Comparison of ENCODE assay signal across 25 cellular contexts in the genomic region with DNA sequence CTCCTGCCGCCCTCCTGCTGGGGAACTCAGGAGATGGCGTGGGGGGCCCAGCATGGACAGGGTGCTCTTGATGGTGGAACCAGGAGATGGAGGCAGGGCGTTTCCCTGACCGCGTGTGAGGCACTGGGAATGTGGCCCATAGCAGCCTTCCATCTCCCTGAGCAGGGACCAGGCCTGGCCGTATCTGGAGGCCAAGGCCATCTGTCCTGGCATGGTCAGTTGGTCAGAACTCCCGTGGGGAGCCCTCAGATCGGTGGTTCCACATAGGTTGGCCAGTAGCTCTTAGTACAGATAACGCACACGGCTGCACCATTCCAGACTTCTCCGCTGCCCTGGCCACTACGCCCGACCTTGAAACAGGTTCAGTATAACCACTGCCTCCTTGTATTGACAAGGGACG.
DNase-seq lines count a peak whose midpoint lies in the region; FAIRE-seq and TF ChIP-seq lines count a peak whose summit lies in the region.
"Had no signal": no experiment of that assay in that cellular context is flagged by ENCODE, and none has a peak within 500 bp of the region (broad histone marks: within the 10 kb centered on the region; RNA-seq: fewer than 3 reads in every experiment).

No MANE protein-coding gene starts in this region.

- POLR2A ChIA-PET in PC-9 (lab: Charles Lee; ENCODE audit: unreplicated experiment): no interaction called here

- H3K18ac ChIP-seq in mesenchymal stem cell (ENCODE audit: low read depth in 1 of 2, low read length in 2 of 2): no peak overlapping the region

- H2BK120ac ChIP-seq in mesenchymal stem cell (ENCODE audit: low read depth, low read length): no peak overlapping the region

- no peak for FAIRE-seq in kidney (lab: Jason Lieb, UNC)
- FAIRE-seq: A204.1, G401.6, GM12891, GM19239 had no signal

- H3K9me3 ChIP-seq in mesenchymal stem cell (ENCODE audit: control insufficient read depth, low read length): no peaks in the 10 kb centered on the region
- no peaks in the 10 kb centered on the region for H3K9me3 ChIP-seq in PC-9 (ENCODE audit: insufficient read depth, low read depth)
- no peaks in the 10 kb centered on the region for H3K9me3 ChIP-seq in kidney (ENCODE audit: control insufficient read depth in 1 of 2, low read length in 2 of 2)
- H3K9me3 ChIP-seq: BE2C, BLaER1 had no signal

- no peak overlapping the region for H2AK5ac ChIP-seq in mesenchymal stem cell (ENCODE audit: low read length, severe bottlenecking)

- no peak overlapping the region for H2BK5ac ChIP-seq in mesenchymal stem cell (ENCODE audit: low read depth, low read length, poor library complexity, severe bottlenecking)

- H3K4me1 ChIP-seq in mesenchymal stem cell (ENCODE audit: control insufficient read depth, insufficient read depth, low read depth, low read length) (no peaks in the 10 kb centered on the region), PC-9 (replicated peaks; ENCODE audit: insufficient read depth) (no peaks in the 10 kb centered on the region), kidney (ENCODE audit: control insufficient read depth in 1 of 2, insufficient read depth in 1 of 2, low read depth in 1 of 2, low read length in 2 of 2) (no peaks in the 10 kb centered on the region)
- H3K4me1 ChIP-seq: BE2C, BLaER1 had no signal

- no peaks in the 10 kb centered on the region for H3K79me2 ChIP-seq in PC-9 (ENCODE audit: low read depth)

- no peak overlapping the region for H2BK12ac ChIP-seq in mesenchymal stem cell (ENCODE audit: low read length in 2 of 2)

- H2AFZ ChIP-seq in mesenchymal stem cell (ENCODE audit: low read depth, low read length) (no peak overlapping the region), PC-9 (no peak overlapping the region)

- H3K9ac ChIP-seq in mesenchymal stem cell (ENCODE audit: low read length): no peak overlapping the region
- H3K9ac ChIP-seq in kidney (ENCODE audit: low read length in 2 of 2): no peak overlapping the region
- H3K9ac ChIP-seq: BLaER1 had no signal

- no peaks in the 10 kb centered on the region for H4K20me1 ChIP-seq in PC-9 (ENCODE audit: insufficient read depth)
- H4K20me1 ChIP-seq: BLaER1 had no signal

- H3K4ac ChIP-seq in mesenchymal stem cell (ENCODE audit: low read depth in 1 of 2, low read length in 2 of 2): no peak overlapping the region

- CTCF ChIA-PET in PC-9 (lab: Charles Lee): no interaction called here

- no TSS peak for BruUV-seq in PC-9 (replicated peaks; lab: Mats Ljungman, UMichigan)

- H3K4me2 ChIP-seq in mesenchymal stem cell (ENCODE audit: low read length, poor library complexity, severe bottlenecking) (no peak overlapping the region), PC-9 (no peak overlapping the region)
- H3K4me2 ChIP-seq: BLaER1 had no signal

- no peak overlapping the region for H3K23ac ChIP-seq in mesenchymal stem cell (ENCODE audit: low read length in 2 of 2)

- TF ChIP-seq CTCF in PC-9 (conservative IDR thresholded peaks at IDR 0.05) (no peak), kidney (IDR thresholded peaks at IDR 0.05; ENCODE audit: borderline replicate concordance, extremely low read depth, insufficient read depth) (no peak)

- no peaks in the 10 kb centered on the region for H3F3A ChIP-seq in PC-9 (ENCODE audit: insufficient read depth, low read depth)

- in situ Hi-C loops in G401 (cut with HindIII; ENCODE audit: low sequenced_read_pairs): no loop called here

- no peaks in the 10 kb centered on the region for H3K9me2 ChIP-seq in PC-9 (ENCODE audit: insufficient read depth)

- H4K8ac ChIP-seq in mesenchymal stem cell (ENCODE audit: low read length): peak overlapping the region; percentile 17

- intact Hi-C loops in PC-9 (cut with micrococcal nuclease; ENCODE audit: unreplicated experiment) (no loop called here), kidney (cut with DNase I) (no loop called here)

- H4K91ac ChIP-seq in mesenchymal stem cell (ENCODE audit: low read length): no peak overlapping the region

- DNase-seq in G401 (ENCODE audit: low spot score): peak; percentile 75
- peak; percentile 64 for DNase-seq in cerebellar cortex (ENCODE audit: low spot score)
- no peak for DNase-seq in mesenchymal stem cell
- no peak for DNase-seq in HuH-7 (ENCODE audit: low spot score)
- no peak for DNase-seq in PC-9
- DNase-seq in kidney: no peak
- DNase-seq: 8988T; ACHN; BE2C; CD4-positive, alpha-beta memory T cell; CD4-positive, CD25-positive, alpha-beta regulatory T cell; CD8-positive, alpha-beta memory T cell; COR-L47; DMS 273 treated with DMSO at 0.1 percent for 48 hours; DMS153; DMS53; DMS79; DND-41; EL; GF-D8 had no signal

- H3K14ac ChIP-seq in mesenchymal stem cell (ENCODE audit: low read length in 2 of 2): no peak overlapping the region

- H3K27ac ChIP-seq in mesenchymal stem cell (ENCODE audit: low read length, poor library complexity, severe bottlenecking) (no peak overlapping the region), PC-9 (no peak overlapping the region), kidney (ENCODE audit: low read depth in 2 of 2, low read length in 2 of 2) (no peak overlapping the region)
- H3K27ac ChIP-seq: BLaER1 had no signal

- H3K36me3 ChIP-seq in mesenchymal stem cell (ENCODE audit: control insufficient read depth in 1 of 2, insufficient read depth in 2 of 2, low read depth in 1 of 2, low read length in 2 of 2) (no peaks in the 10 kb centered on the region), PC-9 (ENCODE audit: low read depth) (no peaks in the 10 kb centered on the region), kidney (ENCODE audit: control insufficient read depth in 1 of 2, insufficient read depth in 2 of 2, low read length in 2 of 2) (no peaks in the 10 kb centered on the region)
- H3K36me3 ChIP-seq: BLaER1 had no signal

- no peaks in the 10 kb centered on the region for H3K79me1 ChIP-seq in mesenchymal stem cell (replicated peaks; ENCODE audit: low read length, poor library complexity, severe bottlenecking)

- H3K27me3 ChIP-seq in mesenchymal stem cell (ENCODE audit: control insufficient read depth in 1 of 2, insufficient read depth in 1 of 2, low read length in 2 of 2) (peaks cover 4 to 34% of the 10 kb centered on the region in 2 experiments), PC-9 (ENCODE audit: insufficient read depth, low read depth) (no peaks in the 10 kb centered on the region)
- H3K27me3 ChIP-seq: BE2C, BLaER1 had no signal

- WGBS in mesenchymal stem cell: 86% methylated on average over 14 of the region's 14 CpGs

- H2BK15ac ChIP-seq in mesenchymal stem cell (ENCODE audit: low read depth, poor library complexity, severe bottlenecking): no peak overlapping the region

- H3K4me3 ChIP-seq in mesenchymal stem cell (ENCODE audit: insufficient read depth in 1 of 2, low read depth in 1 of 2, low read length in 2 of 2) (no peak overlapping the region), PC-9 (no peak overlapping the region), kidney (ENCODE audit: low read length in 2 of 2) (no peak overlapping the region)
- H3K4me3 ChIP-seq: BLaER1 had no signal

Comparison
In these comparisons a context has a peak if more than half of its experiments do, and no peak if none do; other contexts are left out.
1. DNase-seq: peak in G401 (single experiment) and cerebellar cortex (single experiment); none in mesenchymal stem cell (single experiment), HuH-7 (single experiment), PC-9 (0 of 2) and kidney (single experiment).